ENCODE assay signal across 12 cellular contexts in the genomic region with DNA sequence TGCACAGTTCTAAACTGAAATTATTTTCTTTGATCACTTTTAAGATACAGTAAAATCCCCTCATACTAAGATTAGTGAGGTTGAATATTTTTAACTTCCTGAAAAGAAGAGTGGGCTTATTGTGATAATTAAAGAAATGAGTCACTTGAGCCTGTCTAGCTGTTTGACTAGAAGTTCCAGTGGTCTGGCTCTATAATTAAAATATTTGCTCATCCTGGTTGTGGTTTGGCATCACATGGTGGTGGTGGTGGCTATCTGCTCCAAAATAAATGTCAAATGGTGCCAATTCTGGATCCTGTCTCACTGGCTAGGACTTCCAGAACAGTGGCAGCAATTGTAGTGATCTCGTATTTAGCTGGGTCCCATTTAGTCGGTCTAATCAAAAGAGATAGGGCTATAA. TPM values are rescaled to one million over a fixed set of nuclear protein-coding genes. Genes with fewer than 3 reads are reported as not detected.
A peak's percentile ranks its signal among the peaks of the same experiment; 100 is the strongest.
DNase-seq lines count a peak whose midpoint lies in the region; ATAC-seq and TF ChIP-seq lines count a peak whose summit lies in the region.
"Had no signal": no experiment of that assay in that cellular context is flagged by ENCODE, and none has a peak within 500 bp of the region (broad histone marks: within the 10 kb centered on the region; RNA-seq: fewer than 3 reads in every experiment).

No MANE protein-coding gene starts in this region.

- H3K27me3 ChIP-seq in GM06990 (replicated peaks; ENCODE audit: control insufficient read depth, insufficient read depth, low read length), result no peaks in the 10 kb centered on the region
- H3K27me3 ChIP-seq in MG63, result no peaks in the 10 kb centered on the region

- H3K36me3 ChIP-seq in GM06990 (ENCODE audit: control insufficient read depth, insufficient read depth, low read length) (no peaks in the 10 kb centered on the region), MG63 (no peaks in the 10 kb centered on the region)

- no peaks in the 10 kb centered on the region; the same call in 1 of the 2 replicates for H3K9me3 ChIP-seq in MG63

- TF ChIP-seq CTCF in GM06990 (IDR thresholded peaks at IDR 0.05; ENCODE audit: insufficient read depth, low read length, poor library complexity, severe bottlenecking), result no peak

- no peak for ATAC-seq in GM21367 (IDR thresholded peaks at IDR 0.05; ENCODE audit: unreplicated experiment)

- H3K4me3 ChIP-seq in GM06990 (replicated peaks; ENCODE audit: low read depth, low read length), result no peak overlapping the region
- no peak overlapping the region for H3K4me3 ChIP-seq in MG63
- H3K4me3 ChIP-seq: lung had no signal

- DNase-seq in GM06990 (ENCODE audit: extremely low read depth, insufficient read length), result peak; percentile 57
- peak; percentile 19 for DNase-seq in HCEC 1CT
- peak; percentile 44 for DNase-seq in MG63
- peak; percentile 21 for DNase-seq in fibroblast of gingiva (ENCODE audit: low read depth)
- DNase-seq in NCI-H524 (lab: John Stamatoyannopoulos, UW), result no peak
- DNase-seq in DMS153 treated with DMSO at 0.1 percent for 48 hours (lab: John Stamatoyannopoulos, UW; ENCODE audit: unreplicated experiment), result no peak
- DNase-seq in activated CD4-positive, alpha-beta T cell treated with anti-CD3 and anti-CD28 coated beads for 4 hours, result no peak
- DNase-seq: activated gamma-delta T cell, DMS153, NCI-H1048 had no signal

RNA-seq across cellular contexts. Expression of gene TEX9, which starts 8.6 kb away (rescaled TPM):
- total RNA-seq in MG63 (2014; rRNA removed; shearing (Covaris generic); ENCODE audit: low replicate concordance), result 4.3 TPM in 1 of 2 replicates, not detected in the other

Comparison
In these comparisons a context has a peak if more than half of its experiments do, and no peak if none do; other contexts are left out.
1. DNase-seq: peak in GM06990 (single experiment), HCEC 1CT (single experiment), MG63 (single experiment) and fibroblast of gingiva (single experiment); none in NCI-H524 (0 of 2), DMS153 treated with DMSO at 0.1 percent for 48 hours (single experiment) and activated CD4-positive, alpha-beta T cell treated with anti-CD3 and anti-CD28 coated beads for 4 hours (0 of 2).